ENCODE assay signal across 1 cellular context in the genomic region with DNA sequence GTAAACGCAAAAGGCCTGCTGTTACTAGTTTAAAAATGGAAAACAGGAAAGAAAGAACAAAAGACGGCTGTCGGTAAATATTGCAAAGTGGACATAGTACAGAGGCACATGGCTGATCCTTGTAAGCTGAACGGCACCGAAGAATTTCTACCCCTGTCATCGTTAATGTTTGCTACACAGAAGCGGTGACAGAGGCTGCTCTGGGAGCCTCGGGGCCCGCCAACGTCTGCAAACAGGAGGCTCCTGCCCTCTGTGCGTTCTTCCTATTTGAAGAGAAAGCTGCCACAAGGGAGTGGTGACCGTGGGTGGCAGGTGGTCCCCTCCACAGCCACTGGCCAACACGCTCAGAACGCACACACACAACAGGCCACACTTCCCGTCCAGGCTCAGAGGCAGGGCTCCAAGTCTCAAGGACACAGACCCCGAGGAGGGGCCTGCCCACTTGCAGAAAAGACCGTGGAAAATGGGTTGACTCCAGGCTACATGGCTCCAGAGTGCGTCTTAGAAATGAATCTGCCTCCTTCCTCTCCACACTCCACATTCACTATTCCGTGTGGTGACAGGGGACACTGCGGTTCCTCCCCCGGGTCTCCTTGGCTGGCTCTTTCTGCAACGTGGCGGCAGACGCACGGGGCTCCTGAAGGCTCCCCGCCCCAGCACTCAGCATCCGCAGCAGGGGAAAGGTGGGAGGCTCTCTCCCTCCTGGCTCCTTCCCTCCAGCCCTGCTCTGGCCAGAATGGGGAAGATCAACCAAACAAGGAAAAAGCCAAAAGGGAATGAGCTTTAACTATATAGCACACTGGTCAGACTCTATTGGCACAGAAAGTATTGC.
TF ChIP-seq lines count a peak whose summit lies in the region.

No MANE protein-coding gene starts in this region.

TF ChIP-seq in HepG2, 621 proteins besides CTCF, POLR2A, EP300 and RAD21 (continued from another document and continues in another):
- TF ChIP-seq, protein P1, sequence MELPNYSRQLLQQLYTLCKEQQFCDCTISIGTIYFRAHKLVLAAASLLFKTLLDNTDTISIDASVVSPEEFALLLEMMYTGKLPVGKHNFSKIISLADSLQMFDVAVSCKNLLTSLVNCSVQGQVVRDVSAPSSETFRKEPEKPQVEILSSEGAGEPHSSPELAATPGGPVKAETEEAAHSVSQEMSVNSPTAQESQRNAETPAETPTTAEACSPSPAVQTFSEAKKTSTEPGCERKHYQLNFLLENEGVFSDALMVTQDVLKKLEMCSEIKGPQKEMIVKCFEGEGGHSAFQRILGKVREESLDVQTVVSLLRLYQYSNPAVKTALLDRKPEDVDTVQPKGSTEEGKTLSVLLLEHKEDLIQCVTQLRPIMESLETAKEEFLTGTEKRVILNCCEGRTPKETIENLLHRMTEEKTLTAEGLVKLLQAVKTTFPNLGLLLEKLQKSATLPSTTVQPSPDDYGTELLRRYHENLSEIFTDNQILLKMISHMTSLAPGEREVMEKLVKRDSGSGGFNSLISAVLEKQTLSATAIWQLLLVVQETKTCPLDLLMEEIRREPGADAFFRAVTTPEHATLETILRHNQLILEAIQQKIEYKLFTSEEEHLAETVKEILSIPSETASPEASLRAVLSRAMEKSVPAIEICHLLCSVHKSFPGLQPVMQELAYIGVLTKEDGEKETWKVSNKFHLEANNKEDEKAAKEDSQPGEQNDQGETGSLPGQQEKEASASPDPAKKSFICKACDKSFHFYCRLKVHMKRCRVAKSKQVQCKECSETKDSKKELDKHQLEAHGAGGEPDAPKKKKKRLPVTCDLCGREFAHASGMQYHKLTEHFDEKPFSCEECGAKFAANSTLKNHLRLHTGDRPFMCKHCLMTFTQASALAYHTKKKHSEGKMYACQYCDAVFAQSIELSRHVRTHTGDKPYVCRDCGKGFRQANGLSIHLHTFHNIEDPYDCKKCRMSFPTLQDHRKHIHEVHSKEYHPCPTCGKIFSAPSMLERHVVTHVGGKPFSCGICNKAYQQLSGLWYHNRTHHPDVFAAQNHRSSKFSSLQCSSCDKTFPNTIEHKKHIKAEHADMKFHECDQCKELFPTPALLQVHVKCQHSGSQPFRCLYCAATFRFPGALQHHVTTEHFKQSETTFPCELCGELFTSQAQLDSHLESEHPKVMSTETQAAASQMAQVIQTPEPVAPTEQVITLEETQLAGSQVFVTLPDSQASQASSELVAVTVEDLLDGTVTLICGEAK (IDR thresholded peaks at IDR 0.05), result no peak
- TF ChIP-seq, protein P1 (CRISPR knock-in tag; IDR thresholded peaks at IDR 0.05), result no peak
- TF ChIP-seq FOXA1 (IDR thresholded peaks at IDR 0.05) (no peak), FOXA1 (CRISPR knock-in tag; IDR thresholded peaks at IDR 0.05) (0 out of 2 replicates have a peak, but pooled peaks have one; percentile 20), ZNF841 (CRISPR knock-in tag; IDR thresholded peaks at IDR 0.05; ENCODE audit: borderline replicate concordance) (no peak), ZNF761 (CRISPR knock-in tag; conservative IDR thresholded peaks at IDR 0.05) (no peak), RBM22 (optimal IDR thresholded peaks at IDR 0.05; ENCODE audit: low read length) (peak; percentile 17), FOXP1 (IDR thresholded peaks at IDR 0.05) (no peak), FOXP1 (CRISPR knock-in tag; IDR thresholded peaks at IDR 0.05) (peak; percentile 29; the same call in 1 of the 2 replicates), ZNF766 (CRISPR knock-in tag; IDR thresholded peaks at IDR 0.05; ENCODE audit: borderline replicate concordance) (no peak), ZNF83 (CRISPR knock-in tag; IDR thresholded peaks at IDR 0.05; ENCODE audit: borderline replicate concordance) (0 out of 2 replicates have a peak, but pooled peaks have one; percentile 41), ZNF225 (CRISPR knock-in tag; IDR thresholded peaks at IDR 0.05) (peak; percentile 66; the same call in 1 of the 2 replicates), NCOA1 (CRISPR knock-in tag; IDR thresholded peaks at IDR 0.05) (no peak), GZF1 (CRISPR knock-in tag; IDR thresholded peaks at IDR 0.05) (no peak), ZBTB38 (CRISPR knock-in tag; IDR thresholded peaks at IDR 0.05) (peak; percentile 66; the same call in 1 of the 2 replicates), SOX5 (CRISPR knock-in tag; IDR thresholded peaks at IDR 0.05; ENCODE audit: borderline replicate concordance) (peak; percentile 95), ZSCAN20 (CRISPR knock-in tag; IDR thresholded peaks at IDR 0.05; ENCODE audit: borderline replicate concordance) (no peak), SNRNP70 (IDR thresholded peaks at IDR 0.05; ENCODE audit: low read depth, low read length) (no peak), RFXANK (CRISPR knock-in tag; IDR thresholded peaks at IDR 0.05) (no peak), ZNF768 (CRISPR knock-in tag; IDR thresholded peaks at IDR 0.05) (peak; percentile 13; the same call in 1 of the 2 replicates), AGO2 (optimal IDR thresholded peaks at IDR 0.05; ENCODE audit: low read depth, low read length) (peak; percentile 45), BORCS8-MEF2B (CRISPR knock-in tag; IDR thresholded peaks at IDR 0.05) (0 out of 2 replicates have a peak, but pooled peaks have one; percentile 19), SOX6 (IDR thresholded peaks at IDR 0.05) (no peak), SOX6 (CRISPR knock-in tag; IDR thresholded peaks at IDR 0.05) (peak; percentile 79)
- TF ChIP-seq, protein P2, sequence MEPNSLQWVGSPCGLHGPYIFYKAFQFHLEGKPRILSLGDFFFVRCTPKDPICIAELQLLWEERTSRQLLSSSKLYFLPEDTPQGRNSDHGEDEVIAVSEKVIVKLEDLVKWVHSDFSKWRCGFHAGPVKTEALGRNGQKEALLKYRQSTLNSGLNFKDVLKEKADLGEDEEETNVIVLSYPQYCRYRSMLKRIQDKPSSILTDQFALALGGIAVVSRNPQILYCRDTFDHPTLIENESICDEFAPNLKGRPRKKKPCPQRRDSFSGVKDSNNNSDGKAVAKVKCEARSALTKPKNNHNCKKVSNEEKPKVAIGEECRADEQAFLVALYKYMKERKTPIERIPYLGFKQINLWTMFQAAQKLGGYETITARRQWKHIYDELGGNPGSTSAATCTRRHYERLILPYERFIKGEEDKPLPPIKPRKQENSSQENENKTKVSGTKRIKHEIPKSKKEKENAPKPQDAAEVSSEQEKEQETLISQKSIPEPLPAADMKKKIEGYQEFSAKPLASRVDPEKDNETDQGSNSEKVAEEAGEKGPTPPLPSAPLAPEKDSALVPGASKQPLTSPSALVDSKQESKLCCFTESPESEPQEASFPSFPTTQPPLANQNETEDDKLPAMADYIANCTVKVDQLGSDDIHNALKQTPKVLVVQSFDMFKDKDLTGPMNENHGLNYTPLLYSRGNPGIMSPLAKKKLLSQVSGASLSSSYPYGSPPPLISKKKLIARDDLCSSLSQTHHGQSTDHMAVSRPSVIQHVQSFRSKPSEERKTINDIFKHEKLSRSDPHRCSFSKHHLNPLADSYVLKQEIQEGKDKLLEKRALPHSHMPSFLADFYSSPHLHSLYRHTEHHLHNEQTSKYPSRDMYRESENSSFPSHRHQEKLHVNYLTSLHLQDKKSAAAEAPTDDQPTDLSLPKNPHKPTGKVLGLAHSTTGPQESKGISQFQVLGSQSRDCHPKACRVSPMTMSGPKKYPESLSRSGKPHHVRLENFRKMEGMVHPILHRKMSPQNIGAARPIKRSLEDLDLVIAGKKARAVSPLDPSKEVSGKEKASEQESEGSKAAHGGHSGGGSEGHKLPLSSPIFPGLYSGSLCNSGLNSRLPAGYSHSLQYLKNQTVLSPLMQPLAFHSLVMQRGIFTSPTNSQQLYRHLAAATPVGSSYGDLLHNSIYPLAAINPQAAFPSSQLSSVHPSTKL (CRISPR knock-in tag; IDR thresholded peaks at IDR 0.05), result peak; percentile 51; the same call in 1 of the 2 replicates
- TF ChIP-seq, protein P3, sequence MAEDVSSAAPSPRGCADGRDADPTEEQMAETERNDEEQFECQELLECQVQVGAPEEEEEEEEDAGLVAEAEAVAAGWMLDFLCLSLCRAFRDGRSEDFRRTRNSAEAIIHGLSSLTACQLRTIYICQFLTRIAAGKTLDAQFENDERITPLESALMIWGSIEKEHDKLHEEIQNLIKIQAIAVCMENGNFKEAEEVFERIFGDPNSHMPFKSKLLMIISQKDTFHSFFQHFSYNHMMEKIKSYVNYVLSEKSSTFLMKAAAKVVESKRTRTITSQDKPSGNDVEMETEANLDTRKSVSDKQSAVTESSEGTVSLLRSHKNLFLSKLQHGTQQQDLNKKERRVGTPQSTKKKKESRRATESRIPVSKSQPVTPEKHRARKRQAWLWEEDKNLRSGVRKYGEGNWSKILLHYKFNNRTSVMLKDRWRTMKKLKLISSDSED (CRISPR knock-in tag; IDR thresholded peaks at IDR 0.05), result no peak
- TF ChIP-seq, protein P4, sequence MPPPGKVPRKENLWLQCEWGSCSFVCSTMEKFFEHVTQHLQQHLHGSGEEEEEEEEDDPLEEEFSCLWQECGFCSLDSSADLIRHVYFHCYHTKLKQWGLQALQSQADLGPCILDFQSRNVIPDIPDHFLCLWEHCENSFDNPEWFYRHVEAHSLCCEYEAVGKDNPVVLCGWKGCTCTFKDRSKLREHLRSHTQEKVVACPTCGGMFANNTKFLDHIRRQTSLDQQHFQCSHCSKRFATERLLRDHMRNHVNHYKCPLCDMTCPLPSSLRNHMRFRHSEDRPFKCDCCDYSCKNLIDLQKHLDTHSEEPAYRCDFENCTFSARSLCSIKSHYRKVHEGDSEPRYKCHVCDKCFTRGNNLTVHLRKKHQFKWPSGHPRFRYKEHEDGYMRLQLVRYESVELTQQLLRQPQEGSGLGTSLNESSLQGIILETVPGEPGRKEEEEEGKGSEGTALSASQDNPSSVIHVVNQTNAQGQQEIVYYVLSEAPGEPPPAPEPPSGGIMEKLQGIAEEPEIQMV (CRISPR knock-in tag; IDR thresholded peaks at IDR 0.05; ENCODE audit: low read depth), result no peak
- TF ChIP-seq, protein P5, sequence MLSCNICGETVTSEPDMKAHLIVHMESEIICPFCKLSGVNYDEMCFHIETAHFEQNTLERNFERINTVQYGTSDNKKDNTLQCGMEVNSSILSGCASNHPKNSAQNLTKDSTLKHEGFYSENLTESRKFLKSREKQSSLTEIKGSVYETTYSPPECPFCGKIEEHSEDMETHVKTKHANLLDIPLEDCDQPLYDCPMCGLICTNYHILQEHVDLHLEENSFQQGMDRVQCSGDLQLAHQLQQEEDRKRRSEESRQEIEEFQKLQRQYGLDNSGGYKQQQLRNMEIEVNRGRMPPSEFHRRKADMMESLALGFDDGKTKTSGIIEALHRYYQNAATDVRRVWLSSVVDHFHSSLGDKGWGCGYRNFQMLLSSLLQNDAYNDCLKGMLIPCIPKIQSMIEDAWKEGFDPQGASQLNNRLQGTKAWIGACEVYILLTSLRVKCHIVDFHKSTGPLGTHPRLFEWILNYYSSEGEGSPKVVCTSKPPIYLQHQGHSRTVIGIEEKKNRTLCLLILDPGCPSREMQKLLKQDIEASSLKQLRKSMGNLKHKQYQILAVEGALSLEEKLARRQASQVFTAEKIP (CRISPR knock-in tag; IDR thresholded peaks at IDR 0.05; ENCODE audit: borderline replicate concordance), result no peak
- TF ChIP-seq, protein P6, sequence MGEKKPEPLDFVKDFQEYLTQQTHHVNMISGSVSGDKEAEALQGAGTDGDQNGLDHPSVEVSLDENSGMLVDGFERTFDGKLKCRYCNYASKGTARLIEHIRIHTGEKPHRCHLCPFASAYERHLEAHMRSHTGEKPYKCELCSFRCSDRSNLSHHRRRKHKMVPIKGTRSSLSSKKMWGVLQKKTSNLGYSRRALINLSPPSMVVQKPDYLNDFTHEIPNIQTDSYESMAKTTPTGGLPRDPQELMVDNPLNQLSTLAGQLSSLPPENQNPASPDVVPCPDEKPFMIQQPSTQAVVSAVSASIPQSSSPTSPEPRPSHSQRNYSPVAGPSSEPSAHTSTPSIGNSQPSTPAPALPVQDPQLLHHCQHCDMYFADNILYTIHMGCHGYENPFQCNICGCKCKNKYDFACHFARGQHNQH (CRISPR knock-in tag; IDR thresholded peaks at IDR 0.05), result 0 out of 2 replicates have a peak, but pooled peaks have one; percentile 27
- TF ChIP-seq, protein P7, sequence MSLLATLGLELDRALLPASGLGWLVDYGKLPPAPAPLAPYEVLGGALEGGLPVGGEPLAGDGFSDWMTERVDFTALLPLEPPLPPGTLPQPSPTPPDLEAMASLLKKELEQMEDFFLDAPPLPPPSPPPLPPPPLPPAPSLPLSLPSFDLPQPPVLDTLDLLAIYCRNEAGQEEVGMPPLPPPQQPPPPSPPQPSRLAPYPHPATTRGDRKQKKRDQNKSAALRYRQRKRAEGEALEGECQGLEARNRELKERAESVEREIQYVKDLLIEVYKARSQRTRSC (CRISPR knock-in tag; IDR thresholded peaks at IDR 0.05; ENCODE audit: low read depth), result no peak
- TF ChIP-seq, protein P8, sequence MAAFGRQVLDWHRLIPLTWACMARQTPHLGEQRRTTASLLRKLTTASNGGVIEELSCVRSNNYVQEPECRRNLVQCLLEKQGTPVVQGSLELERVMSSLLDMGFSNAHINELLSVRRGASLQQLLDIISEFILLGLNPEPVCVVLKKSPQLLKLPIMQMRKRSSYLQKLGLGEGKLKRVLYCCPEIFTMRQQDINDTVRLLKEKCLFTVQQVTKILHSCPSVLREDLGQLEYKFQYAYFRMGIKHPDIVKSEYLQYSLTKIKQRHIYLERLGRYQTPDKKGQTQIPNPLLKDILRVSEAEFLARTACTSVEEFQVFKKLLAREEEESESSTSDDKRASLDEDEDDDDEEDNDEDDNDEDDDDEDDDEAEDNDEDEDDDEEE (CRISPR knock-in tag; IDR thresholded peaks at IDR 0.05), result no peak
- TF ChIP-seq, protein P9, sequence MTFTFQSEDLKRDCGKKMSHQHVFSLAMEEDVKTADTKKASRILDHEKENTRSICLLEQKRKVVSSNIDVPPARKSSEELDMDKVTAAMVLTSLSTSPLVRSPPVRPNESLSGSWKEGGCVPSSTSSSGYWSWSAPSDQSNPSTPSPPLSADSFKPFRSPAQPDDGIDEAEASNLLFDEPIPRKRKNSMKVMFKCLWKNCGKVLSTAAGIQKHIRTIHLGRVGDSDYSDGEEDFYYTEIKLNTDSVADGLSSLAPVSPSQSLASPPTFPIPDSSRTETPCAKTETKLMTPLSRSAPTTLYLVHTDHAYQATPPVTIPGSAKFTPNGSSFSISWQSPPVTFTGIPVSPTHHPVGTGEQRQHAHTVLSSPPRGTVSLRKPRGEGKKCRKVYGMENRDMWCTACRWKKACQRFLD (CRISPR knock-in tag; IDR thresholded peaks at IDR 0.05; ENCODE audit: borderline replicate concordance), result no peak
